ENCODE assay signal across 1 cellular context in the genomic region with DNA sequence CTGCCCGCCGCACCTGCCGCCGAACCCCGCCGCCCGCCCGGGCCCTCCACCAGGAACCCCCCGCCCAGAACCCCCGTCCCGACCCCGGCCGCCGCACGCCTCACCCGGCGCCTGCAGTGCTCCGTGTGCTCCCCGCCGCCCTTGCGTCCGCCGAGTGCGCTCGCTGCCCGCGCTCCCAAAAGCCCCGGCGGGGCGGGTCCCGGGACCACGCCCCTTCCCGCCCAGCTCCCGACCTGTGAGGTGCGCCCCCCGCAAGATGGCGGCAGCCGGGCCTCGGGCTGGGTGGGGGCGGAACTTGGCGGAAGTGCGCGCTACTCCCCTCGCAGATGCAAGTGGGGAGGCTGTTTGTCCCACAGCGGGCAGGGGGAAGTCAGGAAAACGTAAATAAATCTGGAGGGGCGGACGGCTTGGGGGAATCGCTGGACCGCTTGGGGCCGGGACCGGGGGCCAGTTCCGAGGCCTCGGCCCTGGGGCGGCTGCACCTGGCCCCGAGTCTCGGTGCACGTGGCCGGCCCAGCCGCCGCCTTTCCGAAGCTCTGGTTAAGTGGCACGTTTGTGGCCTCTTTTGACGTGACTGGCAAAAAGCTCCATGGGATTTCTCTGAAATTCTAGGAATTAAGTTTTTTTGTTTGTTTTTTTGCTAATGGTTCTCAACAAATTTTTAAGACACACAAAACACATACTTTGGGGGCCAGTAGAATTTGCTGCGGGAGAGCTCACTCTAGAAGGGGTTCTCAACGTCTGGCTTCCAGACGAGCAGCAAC.
TF ChIP-seq lines count a peak whose summit lies in the region.

Gene EZR (minus strand): TSS at position 156 of the 764 bp plus-strand sequence. CDS start 1,275 bp downstream, outside the sequence.

TF ChIP-seq in H1, 55 proteins besides CTCF, POLR2A, EP300 and RAD21:
- TF ChIP-seq MAX (IDR thresholded peaks at IDR 0.05): peak; percentile 99
- no peak for TF ChIP-seq POU5F1 (IDR thresholded peaks at IDR 0.05; ENCODE audit: low read depth, low read length)
- TF ChIP-seq BRCA1 (IDR thresholded peaks at IDR 0.05; ENCODE audit: low read depth, low read length): no peak
- no peak for TF ChIP-seq USF2 (IDR thresholded peaks at IDR 0.05; ENCODE audit: low read length)
- no peak for TF ChIP-seq CREB1 (IDR thresholded peaks at IDR 0.05)
- TF ChIP-seq BACH1 (IDR thresholded peaks at IDR 0.05; ENCODE audit: low read length): no peak
- TF ChIP-seq, protein P1, sequence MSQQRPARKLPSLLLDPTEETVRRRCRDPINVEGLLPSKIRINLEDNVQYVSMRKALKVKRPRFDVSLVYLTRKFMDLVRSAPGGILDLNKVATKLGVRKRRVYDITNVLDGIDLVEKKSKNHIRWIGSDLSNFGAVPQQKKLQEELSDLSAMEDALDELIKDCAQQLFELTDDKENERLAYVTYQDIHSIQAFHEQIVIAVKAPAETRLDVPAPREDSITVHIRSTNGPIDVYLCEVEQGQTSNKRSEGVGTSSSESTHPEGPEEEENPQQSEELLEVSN (IDR thresholded peaks at IDR 0.05): peak; percentile 100
- TF ChIP-seq RXRA (IDR thresholded peaks at IDR 0.05; ENCODE audit: insufficient read depth, low read depth, low read length): no peak
- no peak for TF ChIP-seq SIX5 (IDR thresholded peaks at IDR 0.05; ENCODE audit: low read depth, low read length)
- TF ChIP-seq SUZ12 (IDR thresholded peaks at IDR 0.05; ENCODE audit: low read length): no peak
- TF ChIP-seq CBX5 (IDR thresholded peaks at IDR 0.05; ENCODE audit: low read depth, low read length): no peak
- no peak for TF ChIP-seq CHD7 (IDR thresholded peaks at IDR 0.05; ENCODE audit: insufficient replicate concordance, low read length)
- TF ChIP-seq ATF3 (IDR thresholded peaks at IDR 0.05; ENCODE audit: insufficient read depth, low read depth, low read length): no peak
- TF ChIP-seq NRF1 (IDR thresholded peaks at IDR 0.05; ENCODE audit: low read depth, low read length): no peak
- no peak for TF ChIP-seq CTBP2 (IDR thresholded peaks at IDR 0.05; ENCODE audit: borderline replicate concordance, insufficient read depth, insufficient read length, low read length)
- no peak for TF ChIP-seq ZNF274 (IDR thresholded peaks at IDR 0.05; ENCODE audit: borderline replicate concordance, extremely low read depth, low read length)
- TF ChIP-seq NANOG (IDR thresholded peaks at IDR 0.05; ENCODE audit: insufficient read depth, low read depth, low read length, poor library complexity, severe bottlenecking): no peak
- TF ChIP-seq RFX5 (IDR thresholded peaks at IDR 0.05; ENCODE audit: borderline replicate concordance, low read depth, low read length): no peak
- TF ChIP-seq MAFK (IDR thresholded peaks at IDR 0.05; ENCODE audit: low read depth, low read length): no peak
- TF ChIP-seq EZH2 (IDR thresholded peaks at IDR 0.05; ENCODE audit: low read depth, low read length, severe bottlenecking): no peak
- TF ChIP-seq CHD2 (IDR thresholded peaks at IDR 0.05; ENCODE audit: low read length): no peak
- TF ChIP-seq SRF (IDR thresholded peaks at IDR 0.05; ENCODE audit: low read depth, low read length): no peak
- 0 out of 2 replicates have a peak, but pooled peaks have one; percentile 4 for TF ChIP-seq EGR1 (IDR thresholded peaks at IDR 0.05; ENCODE audit: borderline replicate concordance, low read depth, low read length)
- no peak for TF ChIP-seq CBX8 (IDR thresholded peaks at IDR 0.05; ENCODE audit: borderline replicate concordance, low read depth, low read length)
- no peak for TF ChIP-seq TEAD4 (IDR thresholded peaks at IDR 0.05; ENCODE audit: low read depth, low read length)
- peak; percentile 92 for TF ChIP-seq RNF2 (IDR thresholded peaks at IDR 0.05; ENCODE audit: borderline replicate concordance, low read depth, low read length, missing control alignments, poor library complexity, severe bottlenecking)
- TF ChIP-seq ATF2 (IDR thresholded peaks at IDR 0.05; ENCODE audit: low read length): no peak
- TF ChIP-seq HDAC6 (IDR thresholded peaks at IDR 0.05; ENCODE audit: low read depth, low read length): no peak
- no peak for TF ChIP-seq KDM5A (IDR thresholded peaks at IDR 0.05; ENCODE audit: low read length)
- no peak for TF ChIP-seq CHD1 (IDR thresholded peaks at IDR 0.05; ENCODE audit: low read depth, low read length)
- TF ChIP-seq TBP (IDR thresholded peaks at IDR 0.05; ENCODE audit: low read depth, low read length): peak; percentile 90
- TF ChIP-seq CEBPB (IDR thresholded peaks at IDR 0.05; ENCODE audit: low read depth, low read length): no peak
- TF ChIP-seq TAF1 (IDR thresholded peaks at IDR 0.05; ENCODE audit: low read depth, low read length): peak; percentile 96
- TF ChIP-seq HDAC2 (IDR thresholded peaks at IDR 0.05; ENCODE audit: borderline replicate concordance in 1 of 2, low read depth in 2 of 2, low read length in 2 of 2): peak in 1 of 2 experiments; percentile 93; a peak in 1 of 4 replicates
- peak in 1 of 2 experiments; percentile 62; a peak in 1 of 4 replicates for TF ChIP-seq SIN3A (conservative IDR thresholded peaks at IDR 0.05 in 1 of 2, IDR thresholded peaks at IDR 0.05 in 1 of 2; ENCODE audit: low read depth in 1 of 2, low read length in 2 of 2)
- TF ChIP-seq TCF12 (IDR thresholded peaks at IDR 0.05; ENCODE audit: low read depth, low read length): no peak
- no peak for TF ChIP-seq GTF2F1 (IDR thresholded peaks at IDR 0.05; ENCODE audit: borderline replicate concordance, low read depth, low read length)
- no peak for TF ChIP-seq SIRT6 (IDR thresholded peaks at IDR 0.05; ENCODE audit: low read length)
- TF ChIP-seq POLR2AphosphoS5 (IDR thresholded peaks at IDR 0.05; ENCODE audit: low read depth, low read length): peak; percentile 83
- peak; percentile 53; the same call in 1 of the 2 replicates for TF ChIP-seq SP4 (IDR thresholded peaks at IDR 0.05; ENCODE audit: low read length)
- peak; percentile 94 for TF ChIP-seq TAF7 (optimal IDR thresholded peaks at IDR 0.05; ENCODE audit: borderline replicate concordance, low read depth, low read length)
- TF ChIP-seq FOSL1 (IDR thresholded peaks at IDR 0.05; ENCODE audit: insufficient read depth, low read depth, low read length): no peak
- TF ChIP-seq SP2 (IDR thresholded peaks at IDR 0.05; ENCODE audit: low read length): no peak
- TF ChIP-seq PHF8 (conservative IDR thresholded peaks at IDR 0.05; ENCODE audit: low read depth, low read length): peak; percentile 48; the same call in 1 of the 2 replicates
- no peak for TF ChIP-seq BCL11A (IDR thresholded peaks at IDR 0.05; ENCODE audit: low read depth in 2 of 2, low read length in 2 of 2)
- TF ChIP-seq KDM4A (IDR thresholded peaks at IDR 0.05; ENCODE audit: low read depth, low read length, severe bottlenecking): peak; percentile 46
- peak; percentile 57 for TF ChIP-seq ASH2L (IDR thresholded peaks at IDR 0.05; ENCODE audit: low read length)
- TF ChIP-seq JUND (IDR thresholded peaks at IDR 0.05; ENCODE audit: low read length): no peak
- TF ChIP-seq RBBP5 (IDR thresholded peaks at IDR 0.05; ENCODE audit: borderline replicate concordance, low read depth, low read length): 0 out of 2 replicates have a peak, but pooled peaks have one; percentile 44
- peak; percentile 94 for TF ChIP-seq YY1 (IDR thresholded peaks at IDR 0.05; ENCODE audit: low read depth, low read length)
- no peak for TF ChIP-seq SAP30 (IDR thresholded peaks at IDR 0.05; ENCODE audit: insufficient read depth, insufficient replicate concordance, low read length)
- no peak for TF ChIP-seq GABPA (IDR thresholded peaks at IDR 0.05; ENCODE audit: borderline replicate concordance, insufficient read depth, low read length)
- TF ChIP-seq KDM1A (IDR thresholded peaks at IDR 0.05; ENCODE audit: borderline replicate concordance, low read length): peak; percentile 54
- TF ChIP-seq SP1 (IDR thresholded peaks at IDR 0.05; ENCODE audit: low read depth, low read length): peak; percentile 43; the same call in 1 of the 2 replicates
- TF ChIP-seq JUN (IDR thresholded peaks at IDR 0.05; ENCODE audit: low read depth, low read length): no peak
